ENCODE assay signal across 24 cellular contexts in the genomic region with DNA sequence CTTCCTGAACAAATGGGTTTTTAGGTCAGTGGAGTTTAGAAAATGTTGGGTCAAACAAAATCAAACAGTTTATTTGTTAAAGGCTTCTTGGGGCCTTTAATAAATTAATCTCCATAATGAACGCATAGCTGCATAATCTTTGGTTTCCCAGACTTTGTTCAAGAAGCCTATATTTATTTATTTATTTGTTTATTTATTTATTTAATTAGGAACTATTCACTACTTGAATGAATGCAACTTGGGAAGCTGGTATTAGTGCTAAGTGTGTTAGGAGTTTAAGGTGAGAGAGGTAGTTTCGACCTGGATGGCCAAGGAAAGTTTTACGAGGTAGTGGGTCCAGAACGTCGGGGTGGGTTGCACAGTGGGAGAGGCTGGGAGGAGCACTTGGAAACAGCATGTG. TPM values are rescaled to one million over a fixed set of nuclear protein-coding genes. Genes with fewer than 3 reads are reported as not detected.
DNase-seq lines count a peak whose midpoint lies in the region; ATAC-seq, FAIRE-seq and TF ChIP-seq lines count a peak whose summit lies in the region.
"Had no signal": no experiment of that assay in that cellular context is flagged by ENCODE, and none has a peak within 500 bp of the region (broad histone marks: within the 10 kb centered on the region; RNA-seq: fewer than 3 reads in every experiment).

No MANE protein-coding gene starts in this region.

- no peaks in the 10 kb centered on the region for H3K36me3 ChIP-seq in HEK293 (ENCODE audit: control insufficient read depth in 2 of 2, insufficient read depth in 1 of 2, low read length in 2 of 2)
- H3K36me3 ChIP-seq: BLaER1 treated with 17β-estradiol and CSF1 and Interleukin-3, amounts not matched to agents 10 nM and 100 nM had no signal

- H3K36me3 Mint-ChIP-seq in endothelial cell (ENCODE audit: low read depth, unreplicated experiment) (no peaks in the 10 kb centered on the region), neural crest cell (ENCODE audit: low read depth) (no peaks in the 10 kb centered on the region)
- H3K36me3 Mint-ChIP-seq: CD8-positive, alpha-beta T cell had no signal

- DNase-seq in endothelial cell (ENCODE audit: low spot score): no peak
- DNase-seq in neural crest cell (ENCODE audit: low read depth, low spot score): no peak
- no peak for DNase-seq in NCI-H2196 (lab: John Stamatoyannopoulos, UW; ENCODE audit: unreplicated experiment)
- DNase-seq in GM12892 (ENCODE audit: insufficient read length): no peak
- DNase-seq: 8988T; AML-193; CD4-positive, alpha-beta T cell; CD8-positive, alpha-beta T cell; COR-L47; DMS 273 treated with DMSO at 0.1 percent for 48 hours; DMS153; DMS53; DMS79; DND-41; EL; GDM1 had no signal

- peak overlapping the region; percentile 23 for H3K4me3 Mint-ChIP-seq in endothelial cell (ENCODE audit: unreplicated experiment)
- H3K4me3 Mint-ChIP-seq in neural crest cell: no peak overlapping the region
- H3K4me3 Mint-ChIP-seq: B cell; CD4-positive, alpha-beta T cell; CD8-positive, alpha-beta T cell had no signal

- POLR2A ChIA-PET in HEK293 (lab: Yijun Ruan, JAX): no interaction called here

- TF ChIP-seq CTCF in HEK293 (tag by site-specific recombination; IDR thresholded peaks at IDR 0.05): no peak
- no peak for TF ChIP-seq CTCF in endothelial cell (IDR thresholded peaks at IDR 0.05; ENCODE audit: unreplicated experiment)
- no peak for TF ChIP-seq CTCF in neural crest cell (conservative IDR thresholded peaks at IDR 0.05)

- TF ChIP-seq POLR2A in GM12892 (IDR thresholded peaks at IDR 0.05; ENCODE audit: low read depth, low read length): no peak

- H3K9me3 ChIP-seq in HEK293 (ENCODE audit: control insufficient read depth, insufficient read depth, low read depth, low read length): no peaks in the 10 kb centered on the region
- H3K9me3 ChIP-seq: BLaER1 treated with 17β-estradiol and CSF1 and Interleukin-3, amounts not matched to agents 10 nM and 100 nM had no signal

- ATAC-seq in GM21786 (IDR thresholded peaks at IDR 0.05; ENCODE audit: unreplicated experiment): no peak
- ATAC-seq: CD8-positive, alpha-beta T cell; GM12878 had no signal

- H3K4me1 ChIP-seq in HEK293 (ENCODE audit: control insufficient read depth, insufficient read depth, low read length): no peaks in the 10 kb centered on the region
- H3K4me1 ChIP-seq: BLaER1 treated with 17β-estradiol and CSF1 and Interleukin-3, amounts not matched to agents 10 nM and 100 nM had no signal

- FAIRE-seq in GM12892 (lab: Jason Lieb, UNC): no peak
- FAIRE-seq: A204.1, GM12878, GM19239 had no signal

- H3K4me3 ChIP-seq in HEK293 (ENCODE audit: low read depth, low read length): no peak overlapping the region
- H3K4me3 ChIP-seq: BLaER1 treated with 17β-estradiol and CSF1 and Interleukin-3, amounts not matched to agents 10 nM and 100 nM; GM12878 had no signal

- CTCF ChIA-PET in HEK293 (lab: Yijun Ruan, JAX): interaction anchor here (0.5 kb wide), 1 partner anchor 16 kb away, joined by 3 read pairs; no protein-coding TSS in a partner anchor

- peaks cover 3% of the 10 kb centered on the region for H3K4me1 Mint-ChIP-seq in endothelial cell (ENCODE audit: unreplicated experiment)
- H3K4me1 Mint-ChIP-seq in neural crest cell: no peaks in the 10 kb centered on the region
- H3K4me1 Mint-ChIP-seq: B cell had no signal

- H3K27ac Mint-ChIP-seq in endothelial cell (ENCODE audit: unreplicated experiment) (no peak overlapping the region), neural crest cell (ENCODE audit: unreplicated experiment) (peak overlapping the region; percentile 57)
- H3K27ac Mint-ChIP-seq: B cell; CD4-positive, alpha-beta T cell; CD8-positive, alpha-beta T cell had no signal

- H3K9me3 Mint-ChIP-seq in endothelial cell (ENCODE audit: unreplicated experiment): no peaks in the 10 kb centered on the region
- H3K9me3 Mint-ChIP-seq in neural crest cell: no peaks in the 10 kb centered on the region
- H3K9me3 Mint-ChIP-seq: CD4-positive, alpha-beta T cell; CD8-positive, alpha-beta T cell had no signal

- H3K27me3 Mint-ChIP-seq in endothelial cell (ENCODE audit: unreplicated experiment): peaks cover 4% of the 10 kb centered on the region
- no peaks in the 10 kb centered on the region for H3K27me3 Mint-ChIP-seq in neural crest cell (ENCODE audit: low read depth)
- H3K27me3 Mint-ChIP-seq: CD4-positive, alpha-beta T cell had no signal

- H3K27ac ChIP-seq in HEK293 (ENCODE audit: extremely low read depth, low read depth, low read length): no peak overlapping the region
- H3K27ac ChIP-seq: BLaER1 treated with 17β-estradiol and CSF1 and Interleukin-3, amounts not matched to agents 10 nM and 100 nM; C4-2B had no signal

TF ChIP-seq in HEK293, 187 proteins besides CTCF, POLR2A, EP300 and RAD21 (continues in another document):
- TF ChIP-seq ZNF555 (tag by site-specific recombination; conservative IDR thresholded peaks at IDR 0.05): 0 out of 2 replicates have a peak, but pooled peaks have one; percentile 12
- TF ChIP-seq, protein P1, sequence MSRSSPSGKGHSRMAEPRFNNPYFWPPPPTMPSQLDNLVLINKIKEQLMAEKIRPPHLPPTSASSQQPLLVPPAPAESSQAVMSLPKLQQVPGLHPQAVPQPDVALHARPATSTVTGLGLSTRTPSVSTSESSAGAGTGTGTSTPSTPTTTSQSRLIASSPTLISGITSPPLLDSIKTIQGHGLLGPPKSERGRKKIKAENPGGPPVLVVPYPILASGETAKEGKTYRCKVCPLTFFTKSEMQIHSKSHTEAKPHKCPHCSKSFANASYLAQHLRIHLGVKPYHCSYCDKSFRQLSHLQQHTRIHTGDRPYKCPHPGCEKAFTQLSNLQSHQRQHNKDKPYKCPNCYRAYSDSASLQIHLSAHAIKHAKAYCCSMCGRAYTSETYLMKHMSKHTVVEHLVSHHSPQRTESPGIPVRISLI (tag by site-specific recombination; IDR thresholded peaks at IDR 0.05): no peak
- TF ChIP-seq ZFHX2 (tag by site-specific recombination; conservative IDR thresholded peaks at IDR 0.05): no peak
- TF ChIP-seq ZNF600 (tag by site-specific recombination; IDR thresholded peaks at IDR 0.05): no peak
- TF ChIP-seq ZBTB8A (tag by site-specific recombination; IDR thresholded peaks at IDR 0.05): 0 out of 2 replicates have a peak, but pooled peaks have one; percentile 16
- TF ChIP-seq ZNF433 (tag by site-specific recombination; IDR thresholded peaks at IDR 0.05; ENCODE audit: low read depth): 0 out of 2 replicates have a peak, but pooled peaks have one; percentile 7
- peak; percentile 36 for TF ChIP-seq ZNF426 (tag by site-specific recombination; IDR thresholded peaks at IDR 0.05)
- TF ChIP-seq, protein P2, sequence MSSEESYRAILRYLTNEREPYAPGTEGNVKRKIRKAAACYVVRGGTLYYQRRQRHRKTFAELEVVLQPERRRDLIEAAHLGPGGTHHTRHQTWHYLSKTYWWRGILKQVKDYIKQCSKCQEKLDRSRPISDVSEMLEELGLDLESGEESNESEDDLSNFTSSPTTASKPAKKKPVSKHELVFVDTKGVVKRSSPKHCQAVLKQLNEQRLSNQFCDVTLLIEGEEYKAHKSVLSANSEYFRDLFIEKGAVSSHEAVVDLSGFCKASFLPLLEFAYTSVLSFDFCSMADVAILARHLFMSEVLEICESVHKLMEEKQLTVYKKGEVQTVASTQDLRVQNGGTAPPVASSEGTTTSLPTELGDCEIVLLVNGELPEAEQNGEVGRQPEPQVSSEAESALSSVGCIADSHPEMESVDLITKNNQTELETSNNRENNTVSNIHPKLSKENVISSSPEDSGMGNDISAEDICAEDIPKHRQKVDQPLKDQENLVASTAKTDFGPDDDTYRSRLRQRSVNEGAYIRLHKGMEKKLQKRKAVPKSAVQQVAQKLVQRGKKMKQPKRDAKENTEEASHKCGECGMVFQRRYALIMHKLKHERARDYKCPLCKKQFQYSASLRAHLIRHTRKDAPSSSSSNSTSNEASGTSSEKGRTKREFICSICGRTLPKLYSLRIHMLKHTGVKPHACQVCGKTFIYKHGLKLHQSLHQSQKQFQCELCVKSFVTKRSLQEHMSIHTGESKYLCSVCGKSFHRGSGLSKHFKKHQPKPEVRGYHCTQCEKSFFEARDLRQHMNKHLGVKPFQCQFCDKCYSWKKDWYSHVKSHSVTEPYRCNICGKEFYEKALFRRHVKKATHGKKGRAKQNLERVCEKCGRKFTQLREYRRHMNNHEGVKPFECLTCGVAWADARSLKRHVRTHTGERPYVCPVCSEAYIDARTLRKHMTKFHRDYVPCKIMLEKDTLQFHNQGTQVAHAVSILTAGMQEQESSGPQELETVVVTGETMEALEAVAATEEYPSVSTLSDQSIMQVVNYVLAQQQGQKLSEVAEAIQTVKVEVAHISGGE (tag by site-specific recombination; conservative IDR thresholded peaks at IDR 0.05; ENCODE audit: low read depth): peak; percentile 31; the same call in 1 of the 2 replicates
- no peak for TF ChIP-seq ZNF214 (tag by site-specific recombination; IDR thresholded peaks at IDR 0.05; ENCODE audit: borderline replicate concordance)

RNA-seq across cellular contexts. Expression of a gene that starts 56.6 kb away (rescaled TPM):
- total RNA-seq in endothelial cell (ENCODE audit: unreplicated experiment) (15.3 TPM), neural crest cell (22.3 and 26.7 TPM in 2 replicates)
- 0.06 TPM for polyA plus RNA-seq in GM12892 (2012; ENCODE audit: missing spikeins)
